Comparison of ENCODE assay signal across 10 cellular contexts in the genomic region with DNA sequence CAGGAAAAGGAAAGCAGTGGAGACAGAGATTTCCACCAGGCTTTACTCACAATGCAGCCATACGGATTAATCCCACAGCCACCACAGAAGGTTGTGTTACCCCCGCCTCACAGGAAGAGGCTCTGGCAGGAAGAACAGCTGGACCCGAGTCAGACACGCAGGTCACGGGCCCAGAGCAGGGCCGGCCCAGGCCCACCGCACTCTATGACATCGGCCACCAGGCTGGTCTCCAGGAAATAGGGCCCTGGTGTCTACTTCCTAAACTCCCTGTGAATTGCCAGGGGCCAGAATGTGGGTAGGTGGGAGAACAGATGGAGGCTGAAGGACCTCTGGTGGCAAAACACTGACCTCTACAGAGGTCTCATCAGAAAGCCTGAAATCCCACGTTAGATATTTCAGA. TPM values are rescaled to one million over a fixed set of nuclear protein-coding genes. Genes with fewer than 3 reads are reported as not detected.
DNase-seq lines count a peak whose midpoint lies in the region; ATAC-seq and TF ChIP-seq lines count a peak whose summit lies in the region.
"Had no signal": no experiment of that assay in that cellular context is flagged by ENCODE, and none has a peak within 500 bp of the region (broad histone marks: within the 10 kb centered on the region; RNA-seq: fewer than 3 reads in every experiment).

No MANE protein-coding gene starts in this region.

- peaks cover 68% of the 10 kb centered on the region for H3K4me1 Mint-ChIP-seq in osteocyte (ENCODE audit: unreplicated experiment)

- H3K27ac ChIP-seq in BLaER1 (peak overlapping the region; percentile 59), esophagus (ENCODE audit: low read depth in 2 of 2, low read length in 1 of 2) (peak overlapping the region; percentile 77 to 94)

- DNase-seq in NCI-H524 treated with DMSO at 0.1 percent for 48 hours (lab: John Stamatoyannopoulos, UW) (peak; percentile 5), osteocyte (ENCODE audit: extremely low spot score, unreplicated experiment) (no peak), HuH-7.5 (ENCODE audit: low spot score) (no peak), NCI-H446 (lab: John Stamatoyannopoulos, UW) (no peak), left lobe of liver (ENCODE audit: low spot score) (no peak), glomerular visceral epithelial cell (ENCODE audit: extremely low spot score) (no peak)

- 56 to 60% methylated on average over 9 of the region's 9 CpGs for WGBS in esophagus, 2 donors

- H3K4me2 ChIP-seq in BLaER1, result peak overlapping the region; percentile 58

- H3K27me3 ChIP-seq in BLaER1 (no peaks in the 10 kb centered on the region), esophagus (ENCODE audit: control insufficient read depth in 1 of 2, insufficient read depth in 2 of 2, low read length in 2 of 2) (no peaks in the 10 kb centered on the region)

- H3K9me3 Mint-ChIP-seq in osteocyte (ENCODE audit: unreplicated experiment), result no peaks in the 10 kb centered on the region

- H3K4me1 ChIP-seq in BLaER1 (peaks cover 51% of the 10 kb centered on the region), esophagus (ENCODE audit: control insufficient read depth in 2 of 2, insufficient read depth in 2 of 2, low read length in 1 of 2) (peaks cover 8 to 25% of the 10 kb centered on the region in 2 donors)

- no peak overlapping the region for H3K4me3 ChIP-seq in BLaER1
- H3K4me3 ChIP-seq in esophagus (ENCODE audit: low read depth in 1 of 2, low read length in 2 of 2), result no peak overlapping the region

- H3K27ac Mint-ChIP-seq in osteocyte (ENCODE audit: unreplicated experiment), result peak overlapping the region; percentile 98

- H3K4me3 Mint-ChIP-seq in osteocyte (ENCODE audit: unreplicated experiment), result peak overlapping the region; percentile 56

- H3K9ac ChIP-seq in BLaER1, result peak overlapping the region; percentile 45; the same call in 1 of the 2 replicates

- H3K36me3 ChIP-seq in BLaER1 (peaks cover 44% of the 10 kb centered on the region), esophagus (ENCODE audit: control insufficient read depth in 2 of 2, insufficient read depth in 2 of 2, low read length in 1 of 2) (peaks cover 11 to 32% of the 10 kb centered on the region in 2 donors)

- H4K20me1 ChIP-seq in BLaER1, result peaks cover 66% of the 10 kb centered on the region

- TF ChIP-seq CTCF in osteocyte (IDR thresholded peaks at IDR 0.05), result no peak

- H3K9me3 ChIP-seq in BLaER1, result 0 out of 2 replicates have a peak, but pooled peaks cover 3% of the 10 kb centered on the region
- H3K9me3 ChIP-seq in esophagus (ENCODE audit: control insufficient read depth in 2 of 2, insufficient read depth in 1 of 2, low read depth in 1 of 2, low read length in 1 of 2), result peaks cover 0 to 1% of the 10 kb centered on the region in 2 donors

- no peak for ATAC-seq in left lobe of liver

- H3K27me3 Mint-ChIP-seq in osteocyte (ENCODE audit: unreplicated experiment), result no peaks in the 10 kb centered on the region

- H3K36me3 Mint-ChIP-seq in osteocyte (ENCODE audit: unreplicated experiment), result peaks cover 11% of the 10 kb centered on the region

RNA-seq across cellular contexts. Expression of a gene that starts 15.6 kb away (rescaled TPM):
- 100 to 1,000 TPM in 1 of 2 donors, 10 to 100 TPM in 1; 84.0 to 108 TPM for polyA plus RNA-seq in esophagus
- total RNA-seq in osteocyte, result 137 and 140 TPM in 2 replicates
- total RNA-seq in left lobe of liver, result 115 TPM

RNA-seq across cellular contexts. Expression of a gene that starts 47.2 kb away (rescaled TPM):
- not detected for polyA plus RNA-seq in esophagus
- total RNA-seq in osteocyte (not detected in 2 replicates), left lobe of liver (not detected)
- total RNA-seq: M059J, SK-MEL-5 had no signal
